In genomic region chr2:11481426-11481788, GRCh38 we compare ENCODE assay signal across 26 cellular contexts. TPM values are rescaled to one million over a fixed set of nuclear protein-coding genes. Genes with fewer than 3 reads are reported as not detected.
A peak's percentile ranks its signal among the peaks of the same experiment; 100 is the strongest.
DNase-seq lines count a peak whose midpoint lies in the region; ATAC-seq, FAIRE-seq and TF ChIP-seq lines count a peak whose summit lies in the region.
"Had no signal": no experiment of that assay in that cellular context is flagged by ENCODE, and none has a peak within 500 bp of the region (broad histone marks: within the 10 kb centered on the region; RNA-seq: fewer than 3 reads in every experiment).

No MANE protein-coding gene starts in this region.

- no peak for TF ChIP-seq RAD21 in neural cell (conservative IDR thresholded peaks at IDR 0.05)

- H3F3A ChIP-seq in OCI-LY1 (ENCODE audit: insufficient read depth, low read length) (no peaks in the 10 kb centered on the region; the same call in 1 of the 2 replicates), neural cell (ENCODE audit: insufficient read depth, low read length, poor library complexity, severe bottlenecking) (no peaks in the 10 kb centered on the region)

- H3K9me2 ChIP-seq in OCI-LY1 (ENCODE audit: low read depth, low read length) = no peaks in the 10 kb centered on the region
- no peaks in the 10 kb centered on the region for H3K9me2 ChIP-seq in neural cell (ENCODE audit: insufficient read depth, low read length)
- H3K9me2 ChIP-seq: SK-N-SH had no signal

- no peaks in the 10 kb centered on the region for H4K20me1 ChIP-seq in OCI-LY1 (ENCODE audit: insufficient read depth, low read length)
- no peaks in the 10 kb centered on the region for H4K20me1 ChIP-seq in neural cell (ENCODE audit: insufficient read depth)

- H3K4me3 Mint-ChIP-seq in glutamatergic neuron (ENCODE audit: unreplicated experiment) = peak overlapping the region; percentile 73
- peak overlapping the region; percentile 82 for H3K4me3 Mint-ChIP-seq in type B pancreatic cell
- H3K4me3 Mint-ChIP-seq: activated CD4-positive, alpha-beta memory T cell treated with anti-CD3 and anti-CD28 coated beads, Interleukin-2, amount 10 ng/mL, durations not matched to agents 7 days and 5 days; activated naive CD4-positive, alpha-beta T cell treated with anti-CD3 and anti-CD28 coated beads for 36 hours had no signal

- no peak for DNase-seq in glutamatergic neuron
- DNase-seq in type B pancreatic cell (ENCODE audit: extremely low spot score, unreplicated experiment) = no peak
- no peak for DNase-seq in right atrium auricular region (ENCODE audit: low spot score)
- no peak for DNase-seq in epidermal melanocyte (ENCODE audit: insufficient read length, low spot score)
- DNase-seq in urothelium cell line (ENCODE audit: low spot score) = no peak
- DNase-seq: activated CD4-positive, alpha-beta memory T cell treated with anti-CD3 and anti-CD28 coated beads, Interleukin-2, amount 10 ng/mL, durations not matched to agents 7 days and 5 days; activated naive CD4-positive, alpha-beta T cell treated with anti-CD3 and anti-CD28 coated beads for 36 hours; amygdala; central memory CD4-positive, alpha-beta T cell; DMS79 treated with DMSO at 0.1 percent for 48 hours; Kasumi-1; left ventricle myocardium inferior; NCI-H1092; NCI-H2081; NCI-H446 treated with DMSO at 0.1 percent for 48 hours; NK-92 treated with Interleukin-12 subunit alpha and Interleukin-12 subunit beta, amount 100 ng/mL, for 24 hours; posterior cingulate gyrus; SK-N-SH; stimulated activated naive CD8-positive, alpha-beta T cell treated with anti-CD3 and anti-CD28 coated beads, Interleukin-15, Interleukin-2, amounts not matched to agents 100 U/mL and 50 U/mL, for 24 hours; upper lobe of right lung had no signal

- no peak overlapping the region for H3K27ac Mint-ChIP-seq in glutamatergic neuron (ENCODE audit: unreplicated experiment)
- H3K27ac Mint-ChIP-seq in type B pancreatic cell = peak overlapping the region; percentile 5
- H3K27ac Mint-ChIP-seq: activated CD4-positive, alpha-beta memory T cell treated with anti-CD3 and anti-CD28 coated beads, Interleukin-2, amount 10 ng/mL, durations not matched to agents 7 days and 5 days; activated naive CD4-positive, alpha-beta T cell treated with anti-CD3 and anti-CD28 coated beads for 36 hours had no signal

- no peaks in the 10 kb centered on the region for H3K27me3 ChIP-seq in OCI-LY1 (ENCODE audit: insufficient read depth, low read length)
- H3K27me3 ChIP-seq in neural cell (ENCODE audit: insufficient read depth, low read depth, low read length) = no peaks in the 10 kb centered on the region
- no peaks in the 10 kb centered on the region for H3K27me3 ChIP-seq in right atrium auricular region

- H3K79me2 ChIP-seq in OCI-LY1 (ENCODE audit: insufficient read depth, low read length) (no peaks in the 10 kb centered on the region), neural cell (replicated peaks; ENCODE audit: insufficient read depth, low read length) (peaks cover 18% of the 10 kb centered on the region)

- H3K4me2 ChIP-seq in OCI-LY1 (ENCODE audit: low read length) (peak overlapping the region; percentile 37; the same call in 1 of the 2 replicates), neural cell (ENCODE audit: low read length) (peak overlapping the region; percentile 7)

- TF ChIP-seq CTCF in OCI-LY1 (IDR thresholded peaks at IDR 0.05; ENCODE audit: low read length) (no peak), glutamatergic neuron (IDR thresholded peaks at IDR 0.05; ENCODE audit: partially characterized antibody, unreplicated experiment) (no peak), neural cell (IDR thresholded peaks at IDR 0.05; ENCODE audit: poor library complexity, severe bottlenecking) (no peak), type B pancreatic cell (conservative IDR thresholded peaks at IDR 0.05) (no peak), right atrium auricular region (IDR thresholded peaks at IDR 0.05) (no peak)

- ATAC-seq in HG02981 (IDR thresholded peaks at IDR 0.05; ENCODE audit: unreplicated experiment) = no peak
- ATAC-seq: stimulated activated naive CD8-positive, alpha-beta T cell treated with anti-CD3 and anti-CD28 coated beads, Interleukin-15, Interleukin-2, amounts not matched to agents 100 U/mL and 50 U/mL, for 24 hours had no signal

- H3K36me3 ChIP-seq in OCI-LY1 (ENCODE audit: insufficient read depth, low read length) = no peaks in the 10 kb centered on the region
- no peaks in the 10 kb centered on the region for H3K36me3 ChIP-seq in neural cell (ENCODE audit: insufficient read depth, low read length)
- H3K36me3 ChIP-seq in right atrium auricular region = no peaks in the 10 kb centered on the region
- H3K36me3 ChIP-seq: left ventricle myocardium inferior, upper lobe of right lung had no signal

- peaks cover 24% of the 10 kb centered on the region for H3K4me1 ChIP-seq in OCI-LY1 (ENCODE audit: insufficient read depth, low read length, severe bottlenecking)
- H3K4me1 ChIP-seq in right atrium auricular region = peaks cover 0 to 12% of the 10 kb centered on the region in 2 donors

- no peak overlapping the region for H3K9ac ChIP-seq in OCI-LY1 (ENCODE audit: low read length)
- peak overlapping the region; percentile 80 for H3K9ac ChIP-seq in neural cell (ENCODE audit: low read length)
- H3K9ac ChIP-seq: SK-N-SH had no signal

- H3K4me3 ChIP-seq in OCI-LY1 (ENCODE audit: low read depth, low read length, poor library complexity, severe bottlenecking) (no peak overlapping the region), neural cell (ENCODE audit: low read length) (peak overlapping the region; percentile 88), right atrium auricular region (no peak overlapping the region)
- H3K4me3 ChIP-seq: skin epidermis, upper lobe of right lung had no signal

- TF ChIP-seq EP300 in neural cell (conservative IDR thresholded peaks at IDR 0.05; ENCODE audit: poor library complexity, severe bottlenecking) = no peak

- no peak for FAIRE-seq in urothelium cell line (lab: Jason Lieb, UNC)
- FAIRE-seq: H54 had no signal

- H3K27ac ChIP-seq in OCI-LY1 (ENCODE audit: low read depth, low read length, poor library complexity, severe bottlenecking) (peak overlapping the region; percentile 41), neural cell (ENCODE audit: low read length) (no peak overlapping the region), right atrium auricular region (no peak overlapping the region)
- H3K27ac ChIP-seq: left ventricle myocardium inferior, upper lobe of right lung had no signal

- H3K27me3 Mint-ChIP-seq in glutamatergic neuron (ENCODE audit: unreplicated experiment) = peaks cover 6% of the 10 kb centered on the region
- peaks cover 35% of the 10 kb centered on the region for H3K27me3 Mint-ChIP-seq in type B pancreatic cell

- H3K9me3 Mint-ChIP-seq in glutamatergic neuron (ENCODE audit: unreplicated experiment) (peaks cover 13% of the 10 kb centered on the region), type B pancreatic cell (no peaks in the 10 kb centered on the region)
- H3K9me3 Mint-ChIP-seq: activated CD4-positive, alpha-beta memory T cell treated with anti-CD3 and anti-CD28 coated beads, Interleukin-2, amount 10 ng/mL, durations not matched to agents 7 days and 5 days; activated naive CD4-positive, alpha-beta T cell treated with anti-CD3 and anti-CD28 coated beads for 36 hours had no signal

- H3K36me3 Mint-ChIP-seq in glutamatergic neuron (ENCODE audit: unreplicated experiment) (no peaks in the 10 kb centered on the region), type B pancreatic cell (peaks cover 5% of the 10 kb centered on the region)

- H3K9me3 ChIP-seq in OCI-LY1 (ENCODE audit: low read length) (no peaks in the 10 kb centered on the region), neural cell (ENCODE audit: low read length) (no peaks in the 10 kb centered on the region), right atrium auricular region (no peaks in the 10 kb centered on the region)
- H3K9me3 ChIP-seq: left ventricle myocardium inferior, SK-N-SH, upper lobe of right lung had no signal

- H2AFZ ChIP-seq in OCI-LY1 (ENCODE audit: low read length) (no peak overlapping the region), neural cell (ENCODE audit: low read depth, low read length) (no peak overlapping the region)

- peaks cover 11% of the 10 kb centered on the region for H3K4me1 Mint-ChIP-seq in glutamatergic neuron (ENCODE audit: low read depth, unreplicated experiment)
- H3K4me1 Mint-ChIP-seq in type B pancreatic cell (ENCODE audit: unreplicated experiment) = peaks cover 27% of the 10 kb centered on the region

TF ChIP-seq in neural cell, 6 proteins besides CTCF, POLR2A, EP300 and RAD21 (continues in another document):
- no peak for TF ChIP-seq TAF1 (IDR thresholded peaks at IDR 0.05; ENCODE audit: low read depth)
- TF ChIP-seq MXI1 (conservative IDR thresholded peaks at IDR 0.05; ENCODE audit: poor library complexity, severe bottlenecking) = no peak
- TF ChIP-seq SMC3 (conservative IDR thresholded peaks at IDR 0.05; ENCODE audit: poor library complexity) = no peak
- TF ChIP-seq EZH2 (IDR thresholded peaks at IDR 0.05; ENCODE audit: borderline replicate concordance, insufficient read depth, low read length, poor library complexity, severe bottlenecking) = no peak
- no peak for TF ChIP-seq POLR2AphosphoS5 (IDR thresholded peaks at IDR 0.05)

RNA-seq across cellular contexts. Expression of gene E2F6, which starts 15.4 kb away (rescaled TPM):
- 22.1 TPM for total RNA-seq in glutamatergic neuron (ENCODE audit: unreplicated experiment)
- polyA plus RNA-seq in neural cell = 29.7 and 39.1 TPM in 2 replicates
- polyA minus RNA-seq in neural cell = 23.4 and 29.5 TPM in 2 replicates
- 14.2 and 19.4 TPM in 2 replicates for total RNA-seq in type B pancreatic cell (ENCODE audit: low replicate concordance)
- total RNA-seq in right atrium auricular region = 10 to 100 TPM; 19.1 to 20.2 TPM

RNA-seq across cellular contexts. Expression of gene GREB1, which starts 52.4 kb away (rescaled TPM):
- total RNA-seq in glutamatergic neuron (ENCODE audit: unreplicated experiment) = 134 TPM
- polyA plus RNA-seq in neural cell = 17.2 and 24.5 TPM in 2 replicates
- 39.4 and 45.1 TPM in 2 replicates for polyA minus RNA-seq in neural cell
- 7.5 and 50.5 TPM in 2 replicates for total RNA-seq in type B pancreatic cell (ENCODE audit: low replicate concordance)
- total RNA-seq in right atrium auricular region = 1 to 10 TPM; 3.1 to 7.6 TPM
- total RNA-seq: HT-29 had no signal
